8 cellular contexts compared by ENCODE assay signal in genomic region chr5:38382898-38383297, GRCh38.
A peak's percentile ranks its signal among the peaks of the same experiment; 100 is the strongest.
DNase-seq lines count a peak whose midpoint lies in the region; ATAC-seq lines count a peak whose summit lies in the region.

No MANE protein-coding gene starts in this region.

- no peaks in the 10 kb centered on the region for H3K36me3 ChIP-seq in CD8-positive, alpha-beta memory T cell (ENCODE audit: insufficient read depth, low read length)

- peak; percentile 99 for ATAC-seq in GM19351 (IDR thresholded peaks at IDR 0.05; ENCODE audit: unreplicated experiment)
- ATAC-seq in HG03354 (IDR thresholded peaks at IDR 0.05; ENCODE audit: poor library complexity, severe bottlenecking, unreplicated experiment) = peak; percentile 98
- ATAC-seq in activated CD4-positive, alpha-beta T cell treated with anti-CD3 and anti-CD28 coated beads for 36 hours = peak; percentile 96

- no peaks in the 10 kb centered on the region for H3K9me3 Mint-ChIP-seq in CD8-positive, alpha-beta memory T cell
- no peaks in the 10 kb centered on the region for H3K9me3 Mint-ChIP-seq in activated CD4-positive, alpha-beta T cell treated with anti-CD3 and anti-CD28 coated beads for 36 hours (ENCODE audit: low read depth)

- H3K4me1 Mint-ChIP-seq in CD8-positive, alpha-beta memory T cell = peaks cover 0 to 3% (median 3%) of the 10 kb centered on the region in 3 donors
- H3K4me1 Mint-ChIP-seq in activated CD4-positive, alpha-beta T cell treated with anti-CD3 and anti-CD28 coated beads for 36 hours = peaks cover 1% of the 10 kb centered on the region

- no peak overlapping the region for H3K27ac ChIP-seq in CD8-positive, alpha-beta memory T cell (ENCODE audit: low read depth, low read length)

- no peak overlapping the region for H3K4me3 Mint-ChIP-seq in CD8-positive, alpha-beta memory T cell
- no peak overlapping the region for H3K4me3 Mint-ChIP-seq in activated CD4-positive, alpha-beta T cell treated with anti-CD3 and anti-CD28 coated beads for 36 hours

- no peak overlapping the region for H3K27ac Mint-ChIP-seq in CD8-positive, alpha-beta memory T cell
- H3K27ac Mint-ChIP-seq in activated CD4-positive, alpha-beta T cell treated with anti-CD3 and anti-CD28 coated beads for 36 hours = no peak overlapping the region

- intact Hi-C loops in activated CD4-positive, alpha-beta T cell treated with anti-CD3 and anti-CD28 coated beads for 36 hours (cut with DNase I, micrococcal nuclease) = loop anchor here in 1 of 2 experiments (1.0 kb wide), 1 partner anchor 425 kb away; no protein-coding TSS in a partner anchor

- DNase-seq in CD8-positive, alpha-beta memory T cell = peak in 3 of 5 donors; percentile 2 to 41 (median 8)
- DNase-seq in NCI-H226 = peak; percentile 52
- peak; percentile 73 for DNase-seq in activated CD4-positive, alpha-beta T cell treated with anti-CD3 and anti-CD28 coated beads for 36 hours
- DNase-seq in ecto neural progenitor cell (ENCODE audit: low spot score) = peak; percentile 72
- peak; percentile 75 to 77 for DNase-seq in lung microvascular endothelial cell (ENCODE audit: low read depth in 2 of 2)
- DNase-seq in stimulated activated CD8-positive, alpha-beta memory T cell treated with anti-CD3 and anti-CD28 coated beads, Interleukin-7, amount 100 ng/mL, for 48 hours (ENCODE audit: extremely low read depth in 1 of 2, low read depth in 1 of 2) = peak; percentile 11 to 35

- no peaks in the 10 kb centered on the region for H3K36me3 Mint-ChIP-seq in CD8-positive, alpha-beta memory T cell
- no peaks in the 10 kb centered on the region for H3K36me3 Mint-ChIP-seq in activated CD4-positive, alpha-beta T cell treated with anti-CD3 and anti-CD28 coated beads for 36 hours (ENCODE audit: low read depth)

- POLR2A ChIA-PET in CD8-positive, alpha-beta memory T cell (lab: Charles Lee) = no interaction called here
- POLR2A ChIA-PET in activated CD4-positive, alpha-beta T cell treated with anti-CD3 and anti-CD28 coated beads for 36 hours (lab: Charles Lee) = no interaction called here

- peaks cover 12% of the 10 kb centered on the region for H3K4me1 ChIP-seq in CD8-positive, alpha-beta memory T cell (ENCODE audit: insufficient read depth, low read length)

- CTCF ChIA-PET in CD8-positive, alpha-beta memory T cell (lab: Charles Lee) = interaction anchor here (0.7 to 1.4 kb wide), 5 partner anchors 11 to 59 kb away, joined by 3 to 4 read pairs (median 4); no protein-coding TSS in a partner anchor
- CTCF ChIA-PET in activated CD4-positive, alpha-beta T cell treated with anti-CD3 and anti-CD28 coated beads for 36 hours (lab: Charles Lee) = interaction anchor here (0.6 to 2.4 kb wide), 21 partner anchors 9 to 542 kb away, joined by 3 to 22 read pairs (median 4); no protein-coding TSS in a partner anchor

- no peak overlapping the region for H3K4me3 ChIP-seq in CD8-positive, alpha-beta memory T cell (ENCODE audit: low read length)

- no peaks in the 10 kb centered on the region for H3K9me3 ChIP-seq in CD8-positive, alpha-beta memory T cell (ENCODE audit: low read length)

- H3K27me3 Mint-ChIP-seq in CD8-positive, alpha-beta memory T cell = peaks cover 19 to 40% of the 10 kb centered on the region in 2 donors
- H3K27me3 Mint-ChIP-seq in activated CD4-positive, alpha-beta T cell treated with anti-CD3 and anti-CD28 coated beads for 36 hours = peaks cover 31% of the 10 kb centered on the region

- peaks cover 4% of the 10 kb centered on the region for H3K27me3 ChIP-seq in CD8-positive, alpha-beta memory T cell (ENCODE audit: insufficient read depth, low read length, poor library complexity, severe bottlenecking)

Comparison
In these comparisons a context has a peak if more than half of its experiments do, and no peak if none do; other contexts are left out.
1. DNase-seq: peak in every context shown above with its lines; median percentile 76 in lung microvascular endothelial cell; 73 in activated CD4-positive, alpha-beta T cell treated with anti-CD3 and anti-CD28 coated beads for 36 hours; 72 in ecto neural progenitor cell; 52 in NCI-H226; 23 in stimulated activated CD8-positive, alpha-beta memory T cell treated with anti-CD3 and anti-CD28 coated beads, Interleukin-7, amount 100 ng/mL, for 48 hours; 8 in CD8-positive, alpha-beta memory T cell.